Comparison of ENCODE assay signal across 9 cellular contexts in genomic region chr13:25752957-25753540, GRCh38.
DNase-seq lines count a peak whose midpoint lies in the region; ATAC-seq and TF ChIP-seq lines count a peak whose summit lies in the region.
"Had no signal": no experiment of that assay in that cellular context is flagged by ENCODE, and none has a peak within 500 bp of the region (broad histone marks: within the 10 kb centered on the region; RNA-seq: fewer than 3 reads in every experiment).

No MANE protein-coding gene starts in this region.

- H3K9ac ChIP-seq in DND-41 (ENCODE audit: low read depth, low read length) = no peak overlapping the region; the same call in 1 of the 2 replicates
- H3K9ac ChIP-seq in neuronal stem cell (ENCODE audit: low read depth, low read length, poor library complexity) = no peak overlapping the region

- H3K4me2 ChIP-seq in DND-41 (ENCODE audit: insufficient read depth, low read length) = no peak overlapping the region
- H3K4me2 ChIP-seq in neuronal stem cell (ENCODE audit: insufficient read depth, low read length, poor library complexity, severe bottlenecking) = no peak overlapping the region

- peaks cover 6% of the 10 kb centered on the region for H3K9me3 Mint-ChIP-seq in glutamatergic neuron (ENCODE audit: unreplicated experiment)

- no peak overlapping the region for H3K4me3 Mint-ChIP-seq in glutamatergic neuron (ENCODE audit: unreplicated experiment)

- peak overlapping the region; percentile 36 for H2AFZ ChIP-seq in DND-41 (ENCODE audit: low read depth, low read length)
- H2AFZ ChIP-seq in neuronal stem cell (ENCODE audit: low read length) = no peak overlapping the region

- no peaks in the 10 kb centered on the region for H3K79me2 ChIP-seq in DND-41 (ENCODE audit: insufficient read depth, low read length)

- H3K27ac ChIP-seq in DND-41 (ENCODE audit: low read length) = peak overlapping the region; percentile 70
- H3K27ac ChIP-seq in neuronal stem cell (replicated peaks; ENCODE audit: low read length) = no peak overlapping the region

- no peak overlapping the region for H2BK12ac ChIP-seq in neuronal stem cell (ENCODE audit: low read length)

- H3K27me3 ChIP-seq in DND-41 (ENCODE audit: insufficient read depth, low read length, poor library complexity) (no peaks in the 10 kb centered on the region), neuronal stem cell (ENCODE audit: control insufficient read depth in 3 of 3, insufficient read depth in 3 of 3, low read depth in 1 of 3, low read length in 3 of 3) (peaks cover 0 to 2% (median 0%) of the 10 kb centered on the region in 3 experiments)

- H4K8ac ChIP-seq in neuronal stem cell (ENCODE audit: low read depth, low read length) = no peak overlapping the region

- no peak overlapping the region for H3K27ac Mint-ChIP-seq in glutamatergic neuron (ENCODE audit: unreplicated experiment)

- H3K23ac ChIP-seq in neuronal stem cell (ENCODE audit: low read depth, low read length, poor library complexity) = no peak overlapping the region

- H3K4ac ChIP-seq in neuronal stem cell (ENCODE audit: low read length) = no peak overlapping the region

- H3K4me3 ChIP-seq in DND-41 (ENCODE audit: low read depth in 1 of 2, low read length in 2 of 2) (no peak overlapping the region), neuronal stem cell (ENCODE audit: low read length in 2 of 2) (peak overlapping the region in 1 of 2 donors; percentile 30)

- peaks cover 7% of the 10 kb centered on the region for H3K27me3 Mint-ChIP-seq in glutamatergic neuron (ENCODE audit: unreplicated experiment)

- TF ChIP-seq CTCF in DND-41 (IDR thresholded peaks at IDR 0.05; ENCODE audit: borderline replicate concordance, extremely low read depth, low read length, poor library complexity, severe bottlenecking) = no peak
- TF ChIP-seq CTCF in glutamatergic neuron (IDR thresholded peaks at IDR 0.05; ENCODE audit: partially characterized antibody, unreplicated experiment) = no peak

- no peaks in the 10 kb centered on the region for H4K20me1 ChIP-seq in DND-41 (ENCODE audit: insufficient read depth, low read length)

- no peak overlapping the region for H4K91ac ChIP-seq in neuronal stem cell (ENCODE audit: low read depth, low read length, poor library complexity)

- peak; percentile 98 for ATAC-seq in DND-41 (ENCODE audit: insufficient read depth, low read depth)

- no CpG with 5 or more reads among the region's 8 CpGs for WGBS in neuronal stem cell (ENCODE audit: extremely low coverage in 2 of 2, insufficient read length in 2 of 2, insufficient replicate concordance in 1 of 2), 2 donors

- H3K9me3 ChIP-seq in DND-41 (ENCODE audit: insufficient read depth, low read length, severe bottlenecking) = no peaks in the 10 kb centered on the region
- H3K9me3 ChIP-seq in neuronal stem cell (replicated peaks in 1 of 2; ENCODE audit: control insufficient read depth in 2 of 2, insufficient read depth in 1 of 2, low read depth in 1 of 2, low read length in 2 of 2) = no peaks in the 10 kb centered on the region

- H3K36me3 Mint-ChIP-seq in glutamatergic neuron (ENCODE audit: unreplicated experiment) = peaks cover 4% of the 10 kb centered on the region

- no peaks in the 10 kb centered on the region for H3K79me1 ChIP-seq in neuronal stem cell (ENCODE audit: low read depth, low read length)

- peak overlapping the region; percentile 34 for H2AK5ac ChIP-seq in neuronal stem cell (ENCODE audit: low read depth, low read length)

- peak overlapping the region; percentile 11 for H3K18ac ChIP-seq in neuronal stem cell (ENCODE audit: low read length)

- H2BK120ac ChIP-seq in neuronal stem cell (ENCODE audit: low read depth, low read length) = no peak overlapping the region

- peaks cover 16% of the 10 kb centered on the region for H3K4me1 Mint-ChIP-seq in glutamatergic neuron (ENCODE audit: low read depth, unreplicated experiment)

- H2BK15ac ChIP-seq in neuronal stem cell (ENCODE audit: low read length) = peak overlapping the region; percentile 31

- peak; percentile 63 for DNase-seq in DND-41
- DNase-seq in NCI-H2029 (lab: John Stamatoyannopoulos, UW) = peak; percentile 52
- DNase-seq in dedifferentiated amniotic fluid mesenchymal stem cell (ENCODE audit: extremely low spot score) = peak; percentile 80
- DNase-seq in neuronal stem cell (ENCODE audit: low spot score) = no peak
- no peak for DNase-seq in glutamatergic neuron
- DNase-seq in AML-193 (lab: John Stamatoyannopoulos, UW) = no peak
- DNase-seq in activated naive CD4-positive, alpha-beta T cell (lab: John Stamatoyannopoulos, UW) = no peak
- no peak for DNase-seq in GM19240 (ENCODE audit: insufficient read length, low spot score)
- DNase-seq: hypothalamus had no signal

- H2BK5ac ChIP-seq in neuronal stem cell (ENCODE audit: low read length) = no peak overlapping the region

- H3K4me1 ChIP-seq in DND-41 (ENCODE audit: insufficient read depth, low read length) = peaks cover 18% of the 10 kb centered on the region
- peaks cover 0 to 19% of the 10 kb centered on the region in 2 donors for H3K4me1 ChIP-seq in neuronal stem cell (ENCODE audit: control insufficient read depth in 2 of 2, insufficient read depth in 1 of 2, low read depth in 1 of 2, low read length in 2 of 2)

- H3K14ac ChIP-seq in neuronal stem cell (ENCODE audit: low read length) = no peak overlapping the region

- H3K36me3 ChIP-seq in DND-41 (ENCODE audit: insufficient read depth, low read length) (no peaks in the 10 kb centered on the region), neuronal stem cell (replicated peaks in 1 of 2; ENCODE audit: control insufficient read depth in 2 of 2, insufficient read depth in 2 of 2, low read length in 2 of 2) (no peaks in the 10 kb centered on the region)

Comparison
In these comparisons a context has a peak if more than half of its experiments do, and no peak if none do; other contexts are left out.
1. DNase-seq: peak in DND-41 (single experiment), NCI-H2029 (single experiment) and dedifferentiated amniotic fluid mesenchymal stem cell (single experiment); none in neuronal stem cell (single experiment), glutamatergic neuron (single experiment), AML-193 (0 of 2), activated naive CD4-positive, alpha-beta T cell (0 of 4) and GM19240 (single experiment).